In the genomic region with DNA sequence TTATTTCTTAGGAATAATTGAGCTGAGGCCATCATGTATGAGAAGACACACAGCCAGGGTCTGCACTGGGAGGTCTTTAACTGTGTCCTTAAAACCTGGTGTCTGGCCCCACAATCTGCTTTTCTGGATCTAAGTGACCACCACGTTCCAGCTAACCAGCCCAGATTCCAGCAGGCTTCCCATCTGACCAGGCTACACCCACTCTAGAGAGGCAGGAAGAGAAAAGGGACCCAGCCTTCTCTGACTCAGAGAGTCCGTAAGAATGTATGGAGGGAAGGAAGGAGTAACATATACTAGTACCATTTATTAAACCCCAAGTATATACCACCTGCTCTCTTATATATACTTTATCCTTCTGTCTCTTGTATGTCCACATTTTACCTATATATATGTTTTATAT, we compare ENCODE assay signal across 17 cellular contexts.
A peak's percentile ranks its signal among the peaks of the same experiment; 100 is the strongest.
DNase-seq lines count a peak whose midpoint lies in the region; ATAC-seq, FAIRE-seq and TF ChIP-seq lines count a peak whose summit lies in the region.
"Had no signal": no experiment of that assay in that cellular context is flagged by ENCODE, and none has a peak within 500 bp of the region (broad histone marks: within the 10 kb centered on the region; RNA-seq: fewer than 3 reads in every experiment).

No MANE protein-coding gene starts in this region.

- H3K4me2 ChIP-seq in fibroblast of lung (ENCODE audit: extremely low read depth, insufficient read depth, low read length) (no peak overlapping the region), neural progenitor cell (peak overlapping the region; percentile 31), Karpas-422 (ENCODE audit: low read depth, low read length, poor library complexity, severe bottlenecking) (no peak overlapping the region)

- TF ChIP-seq CTCF in fibroblast of lung (conservative IDR thresholded peaks at IDR 0.05 in 1 of 2, IDR thresholded peaks at IDR 0.05 in 1 of 2; ENCODE audit: low read depth in 1 of 2, low read length in 2 of 2) (no peak), neural progenitor cell (IDR thresholded peaks at IDR 0.05) (no peak)

- TF ChIP-seq POLR2A in H54 (IDR thresholded peaks at IDR 0.05; ENCODE audit: low read depth, low read length), result no peak

- H3K4me1 ChIP-seq in fibroblast of lung (ENCODE audit: control insufficient read depth, extremely low read depth, insufficient read depth, low read length) (no peaks in the 10 kb centered on the region), neural progenitor cell (peaks cover 21% of the 10 kb centered on the region), Karpas-422 (ENCODE audit: low read length) (no peaks in the 10 kb centered on the region)
- H3K4me1 ChIP-seq: lower lobe of right lung, thyroid gland had no signal

- H2AFZ ChIP-seq in fibroblast of lung (ENCODE audit: low read length) (no peak overlapping the region), neural progenitor cell (replicated peaks) (no peak overlapping the region), Karpas-422 (ENCODE audit: low read length) (no peak overlapping the region)

- H3K9me2 ChIP-seq in Karpas-422 (replicated peaks; ENCODE audit: insufficient read depth, low read length), result no peaks in the 10 kb centered on the region

- H3K4me3 ChIP-seq in fibroblast of lung (replicated peaks in 1 of 4; ENCODE audit: control extremely low read depth in 1 of 4, insufficient read depth in 1 of 4, low read depth in 3 of 4, low read length in 4 of 4), result no peak overlapping the region
- no peak overlapping the region for H3K4me3 ChIP-seq in neural progenitor cell
- no peak overlapping the region for H3K4me3 ChIP-seq in Karpas-422 (ENCODE audit: low read length)
- H3K4me3 ChIP-seq: lower lobe of right lung, thyroid gland had no signal

- H3K27me3 ChIP-seq in fibroblast of lung (ENCODE audit: control insufficient read depth, insufficient read depth, low read length) (no peaks in the 10 kb centered on the region), neural progenitor cell (no peaks in the 10 kb centered on the region), Karpas-422 (ENCODE audit: low read length) (no peaks in the 10 kb centered on the region)
- H3K27me3 ChIP-seq: thyroid gland had no signal

- H3K4me1 Mint-ChIP-seq in activated T-helper 17 cell treated with anti-CD3 and anti-CD28 coated beads, Interleukin-2, amount 50 U/mL, for 72 hours, result no peaks in the 10 kb centered on the region
- peaks cover 40% of the 10 kb centered on the region for H3K4me1 Mint-ChIP-seq in neural progenitor cell
- H3K4me1 Mint-ChIP-seq: stimulated activated memory B cell treated with anti-CD40 and anti-IgM and Interleukin-4, amounts not matched to agents 10 μg/mL and 1 μg/mL and 100 μg/mL, for 72 hours had no signal

- H3K9me3 Mint-ChIP-seq in activated T-helper 17 cell treated with anti-CD3 and anti-CD28 coated beads, Interleukin-2, amount 50 U/mL, for 72 hours, result no peaks in the 10 kb centered on the region
- peaks cover 6% of the 10 kb centered on the region for H3K9me3 Mint-ChIP-seq in neural progenitor cell
- H3K9me3 Mint-ChIP-seq: activated CD8-positive, alpha-beta T cell treated with anti-CD3 and anti-CD28 coated beads for 36 hours; natural killer cell treated with Interleukin-12 subunit alpha and Interleukin-12 subunit beta and Interleukin-15 and Interleukin-18, amount 100 ng/mL, for 72 hours; stimulated activated memory B cell treated with anti-CD40 and anti-IgM and Interleukin-4, amounts not matched to agents 10 μg/mL and 1 μg/mL and 100 μg/mL, for 72 hours had no signal

- DNase-seq in H54 (ENCODE audit: insufficient read length, low spot score) (peak; percentile 38), fibroblast of lung (ENCODE audit: low read depth in 2 of 2) (peak; percentile 39 to 69), neural progenitor cell (ENCODE audit: low spot score) (no peak), NCI-H2196 (lab: John Stamatoyannopoulos, UW; ENCODE audit: unreplicated experiment) (no peak), Karpas-422 (no peak)
- DNase-seq: activated CD8-positive, alpha-beta T cell treated with anti-CD3 and anti-CD28 coated beads for 36 hours; lower lobe of right lung; NCI-H146; T-helper 1 cell; thyroid gland had no signal

- H3K36me3 ChIP-seq in fibroblast of lung (ENCODE audit: control insufficient read depth, insufficient read depth, low read length) (no peaks in the 10 kb centered on the region), neural progenitor cell (no peaks in the 10 kb centered on the region), Karpas-422 (ENCODE audit: insufficient read depth, low read length) (no peaks in the 10 kb centered on the region)
- H3K36me3 ChIP-seq: lower lobe of right lung, thyroid gland had no signal

- no peaks in the 10 kb centered on the region for H3K9me3 ChIP-seq in fibroblast of lung (ENCODE audit: control insufficient read depth, insufficient read depth, low read depth, low read length)
- H3K9me3 ChIP-seq in neural progenitor cell (ENCODE audit: low read depth), result no peaks in the 10 kb centered on the region
- H3K9me3 ChIP-seq in Karpas-422 (ENCODE audit: low read length), result no peaks in the 10 kb centered on the region
- H3K9me3 ChIP-seq: lower lobe of right lung, thyroid gland had no signal

- no peaks in the 10 kb centered on the region for H3K36me3 Mint-ChIP-seq in activated T-helper 17 cell treated with anti-CD3 and anti-CD28 coated beads, Interleukin-2, amount 50 U/mL, for 72 hours (ENCODE audit: low read depth)
- H3K36me3 Mint-ChIP-seq in neural progenitor cell, result peaks cover 3% of the 10 kb centered on the region
- H3K36me3 Mint-ChIP-seq: natural killer cell treated with Interleukin-12 subunit alpha and Interleukin-12 subunit beta and Interleukin-15 and Interleukin-18, amount 100 ng/mL, for 72 hours; stimulated activated memory B cell treated with anti-CD40 and anti-IgM and Interleukin-4, amounts not matched to agents 10 μg/mL and 1 μg/mL and 100 μg/mL, for 72 hours had no signal

- H3K27ac ChIP-seq in fibroblast of lung (ENCODE audit: insufficient read depth, low read length), result no peak overlapping the region
- H3K27ac ChIP-seq in neural progenitor cell, result no peak overlapping the region
- no peak overlapping the region for H3K27ac ChIP-seq in Karpas-422 (ENCODE audit: low read length)
- H3K27ac ChIP-seq: lower lobe of right lung, thyroid gland, VCaP had no signal

- H4K20me1 ChIP-seq in fibroblast of lung (ENCODE audit: control insufficient read depth, extremely low read depth, insufficient read depth, low read length) (no peaks in the 10 kb centered on the region), neural progenitor cell (ENCODE audit: low read depth) (peaks cover 52% of the 10 kb centered on the region), Karpas-422 (ENCODE audit: insufficient read depth, low read depth, low read length) (no peaks in the 10 kb centered on the region)

- no peak overlapping the region for H3K27ac Mint-ChIP-seq in activated T-helper 17 cell treated with anti-CD3 and anti-CD28 coated beads, Interleukin-2, amount 50 U/mL, for 72 hours
- peak overlapping the region; percentile 31 for H3K27ac Mint-ChIP-seq in neural progenitor cell
- H3K27ac Mint-ChIP-seq: activated CD8-positive, alpha-beta T cell treated with anti-CD3 and anti-CD28 coated beads for 36 hours; natural killer cell treated with Interleukin-12 subunit alpha and Interleukin-12 subunit beta and Interleukin-15 and Interleukin-18, amount 100 ng/mL, for 72 hours; stimulated activated memory B cell treated with anti-CD40 and anti-IgM and Interleukin-4, amounts not matched to agents 10 μg/mL and 1 μg/mL and 100 μg/mL, for 72 hours had no signal

- FAIRE-seq in H54 (lab: Jason Lieb, UNC), result no peak
- FAIRE-seq: D721Med had no signal

- no peaks in the 10 kb centered on the region for H3F3A ChIP-seq in neural progenitor cell (ENCODE audit: low read depth)

- peaks cover 23% of the 10 kb centered on the region for H3K27me3 Mint-ChIP-seq in activated T-helper 17 cell treated with anti-CD3 and anti-CD28 coated beads, Interleukin-2, amount 50 U/mL, for 72 hours
- no peaks in the 10 kb centered on the region for H3K27me3 Mint-ChIP-seq in neural progenitor cell (ENCODE audit: insufficient read depth, low read depth)
- H3K27me3 Mint-ChIP-seq: activated CD8-positive, alpha-beta T cell treated with anti-CD3 and anti-CD28 coated beads for 36 hours; stimulated activated memory B cell treated with anti-CD40 and anti-IgM and Interleukin-4, amounts not matched to agents 10 μg/mL and 1 μg/mL and 100 μg/mL, for 72 hours had no signal

- no peaks in the 10 kb centered on the region for H3K79me2 ChIP-seq in fibroblast of lung (ENCODE audit: control insufficient read depth, insufficient read depth, low read length)
- H3K79me2 ChIP-seq in neural progenitor cell (ENCODE audit: low read depth), result peaks cover 99% of the 10 kb centered on the region
- no peaks in the 10 kb centered on the region for H3K79me2 ChIP-seq in Karpas-422 (ENCODE audit: low read length)

- ATAC-seq in activated T-helper 17 cell treated with anti-CD3 and anti-CD28 coated beads, Interleukin-2, amount 50 U/mL, for 72 hours (replicated peaks), result peak; percentile 6
- ATAC-seq in HG02870 (IDR thresholded peaks at IDR 0.05; ENCODE audit: unreplicated experiment) (no peak), GM19328 (IDR thresholded peaks at IDR 0.05; ENCODE audit: unreplicated experiment) (no peak)
- ATAC-seq: activated CD8-positive, alpha-beta T cell treated with anti-CD3 and anti-CD28 coated beads for 36 hours; lower lobe of right lung; stimulated activated memory B cell treated with anti-CD40 and anti-IgM and Interleukin-4, amounts not matched to agents 10 μg/mL and 1 μg/mL and 100 μg/mL, for 72 hours had no signal

- no peak overlapping the region for H3K4me3 Mint-ChIP-seq in activated T-helper 17 cell treated with anti-CD3 and anti-CD28 coated beads, Interleukin-2, amount 50 U/mL, for 72 hours
- no peak overlapping the region for H3K4me3 Mint-ChIP-seq in neural progenitor cell
- H3K4me3 Mint-ChIP-seq: activated CD8-positive, alpha-beta T cell treated with anti-CD3 and anti-CD28 coated beads for 36 hours; natural killer cell treated with Interleukin-12 subunit alpha and Interleukin-12 subunit beta and Interleukin-15 and Interleukin-18, amount 100 ng/mL, for 72 hours; stimulated activated memory B cell treated with anti-CD40 and anti-IgM and Interleukin-4, amounts not matched to agents 10 μg/mL and 1 μg/mL and 100 μg/mL, for 72 hours had no signal

- H3K9ac ChIP-seq in fibroblast of lung (ENCODE audit: insufficient read depth, low read length) (no peak overlapping the region), neural progenitor cell (no peak overlapping the region), Karpas-422 (ENCODE audit: low read length) (no peak overlapping the region)

Comparison
In these comparisons a context has a peak if more than half of its experiments do, and no peak if none do; other contexts are left out.
1. DNase-seq: peak in H54 (single experiment) and fibroblast of lung (2 of 2); none in neural progenitor cell (single experiment), NCI-H2196 (single experiment) and Karpas-422 (single experiment).